Comparison of ENCODE assay signal across 24 cellular contexts in genomic region chr11:83093634-83094033, GRCh38.
"Had no signal": no experiment of that assay in that cellular context is flagged by ENCODE, and none has a peak within 500 bp of the region (broad histone marks: within the 10 kb centered on the region; RNA-seq: fewer than 3 reads in every experiment).

No MANE protein-coding gene starts in this region.

- ATAC-seq: activated CD8-positive, alpha-beta memory T cell treated with anti-CD3 and anti-CD28 coated beads, Interleukin-2, amount 10 ng/mL, durations not matched to agents 7 days and 5 days; activated naive CD4-positive, alpha-beta T cell treated with anti-CD3 and anti-CD28 coated beads, Interleukin-2, amount 50 U/mL, for 72 hours; activated naive CD8-positive, alpha-beta T cell treated with anti-CD3 and anti-CD28 coated beads, Interleukin-2, amount 50 U/mL, for 24 hours had no signal

- DNase-seq: activated B cell treated with CpG ODN at 0.5 μM for 24 hours; activated CD4-positive, alpha-beta T cell treated with anti-CD3 and anti-CD28 coated beads for 1 hour; activated CD4-positive, alpha-beta T cell treated with anti-CD3 and anti-CD28 coated beads, Interleukin-2, amount 10 ng/mL, durations not matched to agents 24 days and 14 days; activated CD4-positive, alpha-beta T cell treated with anti-CD3 and anti-CD28 coated beads, Interleukin-2, amount 50 U/mL, for 48 hours; activated CD8-positive, alpha-beta memory T cell treated with anti-CD3 and anti-CD28 coated beads, Interleukin-2, amount 10 ng/mL, durations not matched to agents 7 days and 5 days; activated effector memory CD4-positive, alpha-beta T cell treated with anti-CD3 and anti-CD28 coated beads, Interleukin-2, amount 50 U/mL, for 16 hours; activated naive CD4-positive, alpha-beta T cell treated with Interleukin-2 at 50 U/mL for 16 hours; activated naive CD8-positive, alpha-beta T cell treated with anti-CD3 and anti-CD28 coated beads, Interleukin-2, amount 50 U/mL, for 24 hours; activated T-cell treated with anti-CD3 and anti-CD28 coated beads, Interleukin-2, amount 50 U/mL, for 24 hours; amniotic stem cell; body of pancreas; central memory CD4-positive, alpha-beta T cell; MV-4-11; NCI-H1092 treated with DMSO at 0.1 percent for 48 hours; NCI-H1436; NCI-H187; NCI-H510A treated with DMSO at 0.1 percent for 48 hours; SHP77; SW 1271 had no signal

- H3K4me3 ChIP-seq: ascending aorta, body of pancreas, SJSA1 had no signal

- H3K27ac ChIP-seq: ascending aorta, SJSA1 had no signal

- H3K36me3 ChIP-seq: ascending aorta, SJSA1 had no signal

- H3K27me3 ChIP-seq: ascending aorta, body of pancreas, SJSA1 had no signal

- FAIRE-seq: bronchial epithelial cell, RCC 7860 had no signal

- H3K9me3 ChIP-seq: ascending aorta, body of pancreas, SJSA1 had no signal

- H3K4me1 ChIP-seq: SJSA1 had no signal
